In genomic region chr17:78107976-78108725, GRCh38 we compare ENCODE assay signal across 1 cellular context.
TF ChIP-seq lines count a peak whose summit lies in the region.

No MANE protein-coding gene starts in this region.

TF ChIP-seq in A549, 52 proteins besides CTCF, POLR2A, EP300 and RAD21 (continued from another document):
- TF ChIP-seq KDM5A (IDR thresholded peaks at IDR 0.05): no peak
